Comparison of ENCODE assay signal across 15 cellular contexts in the genomic region with DNA sequence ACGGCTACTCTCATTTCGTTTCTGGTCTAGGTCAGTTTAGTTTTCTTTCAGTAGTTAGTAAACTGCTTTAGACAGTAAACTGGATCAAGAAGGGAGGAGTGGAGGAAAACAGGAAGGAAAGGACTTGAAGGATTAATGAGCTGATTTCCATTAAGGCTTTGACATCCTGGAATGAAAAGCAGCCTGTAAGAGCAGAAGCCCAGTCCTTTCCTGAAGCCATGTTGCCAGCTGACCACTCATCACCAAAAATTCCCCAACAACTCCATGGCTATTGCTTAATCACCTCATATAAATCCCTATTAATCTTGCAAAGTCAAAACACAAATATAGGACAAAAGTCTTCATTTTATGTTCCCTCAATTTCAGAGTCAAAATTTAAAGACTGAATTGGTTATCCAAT.
A peak's percentile ranks its signal among the peaks of the same experiment; 100 is the strongest.
DNase-seq lines count a peak whose midpoint lies in the region; ATAC-seq and TF ChIP-seq lines count a peak whose summit lies in the region.
"Had no signal": no experiment of that assay in that cellular context is flagged by ENCODE, and none has a peak within 500 bp of the region (broad histone marks: within the 10 kb centered on the region; RNA-seq: fewer than 3 reads in every experiment).

No MANE protein-coding gene starts in this region.

- H3K9ac ChIP-seq in colonic mucosa (ENCODE audit: low read depth in 2 of 2, low read length in 2 of 2) (no peak overlapping the region), Karpas-422 (ENCODE audit: low read length) (no peak overlapping the region)

- H3K79me2 ChIP-seq in Karpas-422 (ENCODE audit: low read length), result no peaks in the 10 kb centered on the region

- no peaks in the 10 kb centered on the region for H3K27me3 Mint-ChIP-seq in mesothelial cell of epicardium (ENCODE audit: low read depth)
- H3K27me3 Mint-ChIP-seq: memory B cell, T-helper 17 cell had no signal

- H3K9me3 Mint-ChIP-seq in mesothelial cell of epicardium, result no peaks in the 10 kb centered on the region
- H3K9me3 Mint-ChIP-seq: memory B cell had no signal

- no peaks in the 10 kb centered on the region for H4K20me1 ChIP-seq in Karpas-422 (ENCODE audit: insufficient read depth, low read depth, low read length)

- H3K27ac ChIP-seq in heart right ventricle, result peak overlapping the region in 9 of 10 donors; percentile 3 to 85 (median 64)
- peak overlapping the region; percentile 45 for H3K27ac ChIP-seq in colonic mucosa
- H3K27ac ChIP-seq in transverse colon, result peak overlapping the region; percentile 74 to 84 (median 79)
- no peak overlapping the region for H3K27ac ChIP-seq in Karpas-422 (ENCODE audit: low read length)

- H3K4me1 ChIP-seq in heart right ventricle, result peaks cover 12 to 67% (median 44%) of the 10 kb centered on the region in 9 donors
- H3K4me1 ChIP-seq in colonic mucosa, result no peaks in the 10 kb centered on the region
- peaks cover 25 to 54% (median 36%) of the 10 kb centered on the region in 4 donors for H3K4me1 ChIP-seq in transverse colon
- H3K4me1 ChIP-seq in Karpas-422 (ENCODE audit: low read length), result no peaks in the 10 kb centered on the region

- H3K9me3 ChIP-seq in heart right ventricle, result no peaks in the 10 kb centered on the region
- no peaks in the 10 kb centered on the region for H3K9me3 ChIP-seq in colonic mucosa
- H3K9me3 ChIP-seq in transverse colon, result no peaks in the 10 kb centered on the region
- H3K9me3 ChIP-seq in Karpas-422 (ENCODE audit: low read length), result no peaks in the 10 kb centered on the region
- H3K9me3 ChIP-seq: prostate gland, tibial nerve had no signal

- in situ Hi-C loops in transverse colon (cut with MboI; ENCODE audit: low pct_ligation_motif_present in 1 of 4, low pct_unique_long_range_greater_than_20kb in 1 of 4, low sequenced_read_pairs in 3 of 4), result no loop called here

- H3K27ac Mint-ChIP-seq in mesothelial cell of epicardium, result peak overlapping the region; percentile 67

- no peaks in the 10 kb centered on the region for H3K36me3 Mint-ChIP-seq in mesothelial cell of epicardium

- no peak overlapping the region for H3K4me3 ChIP-seq in heart right ventricle
- H3K4me3 ChIP-seq in colonic mucosa, result no peak overlapping the region
- H3K4me3 ChIP-seq in transverse colon, result no peak overlapping the region
- H3K4me3 ChIP-seq in Karpas-422 (ENCODE audit: low read length), result no peak overlapping the region
- H3K4me3 ChIP-seq: prostate gland, tibial nerve had no signal

- no peaks in the 10 kb centered on the region for H3K9me2 ChIP-seq in Karpas-422 (replicated peaks; ENCODE audit: insufficient read depth, low read length)

- ATAC-seq in heart right ventricle, result no peak
- no peak for ATAC-seq in Right ventricle myocardium superior (ENCODE audit: poor library complexity)
- no peak for ATAC-seq in left colon
- ATAC-seq: T-helper 17 cell had no signal

- no peak overlapping the region for H2AFZ ChIP-seq in Karpas-422 (ENCODE audit: low read length)

- H3K4me1 Mint-ChIP-seq in mesothelial cell of epicardium, result peaks cover 63% of the 10 kb centered on the region
- H3K4me1 Mint-ChIP-seq: memory B cell had no signal

- TF ChIP-seq EP300 in transverse colon (IDR thresholded peaks at IDR 0.05; ENCODE audit: low read depth), result no peak

- WGBS in heart right ventricle, 2 donors, result 91 to 97% methylated on average over 2 of the region's 2 CpGs
- WGBS in transverse colon (ENCODE audit: low coverage in 1 of 2), 2 donors, result 70 to 72% methylated on average over 2 of the region's 2 CpGs

- DNase-seq in heart right ventricle (no peak), Right ventricle myocardium superior (no peak), colonic mucosa (no peak), mesothelial cell of epicardium (ENCODE audit: low spot score in 2 of 2, unreplicated experiment in 2 of 2) (no peak), transverse colon (no peak), left colon (no peak), islet precursor cell (no peak), Karpas-422 (no peak)
- DNase-seq: activated CD4-positive, alpha-beta T cell treated with anti-CD3 and anti-CD28 coated beads, Interleukin-2, amount 50 U/mL, for 1 hour; activated gamma-delta T cell; NCI-H1930; T-helper 17 cell had no signal

- H3K4me2 ChIP-seq in Karpas-422 (ENCODE audit: low read depth, low read length, poor library complexity, severe bottlenecking), result no peak overlapping the region

- peaks cover 0 to 11% (median 0%) of the 10 kb centered on the region in 9 donors for H3K36me3 ChIP-seq in heart right ventricle
- no peaks in the 10 kb centered on the region for H3K36me3 ChIP-seq in colonic mucosa
- H3K36me3 ChIP-seq in transverse colon, result no peaks in the 10 kb centered on the region
- H3K36me3 ChIP-seq in Karpas-422 (ENCODE audit: insufficient read depth, low read length), result no peaks in the 10 kb centered on the region
- H3K36me3 ChIP-seq: prostate gland had no signal

- no peak for TF ChIP-seq CTCF in heart right ventricle (IDR thresholded peaks at IDR 0.05)
- TF ChIP-seq CTCF in colonic mucosa (IDR thresholded peaks at IDR 0.05), result no peak
- TF ChIP-seq CTCF in mesothelial cell of epicardium (IDR thresholded peaks at IDR 0.05; ENCODE audit: unreplicated experiment), result no peak
- TF ChIP-seq CTCF in transverse colon (IDR thresholded peaks at IDR 0.05), result no peak

- H3K27me3 ChIP-seq in heart right ventricle, result no peaks in the 10 kb centered on the region
- H3K27me3 ChIP-seq in colonic mucosa, result no peaks in the 10 kb centered on the region
- no peaks in the 10 kb centered on the region for H3K27me3 ChIP-seq in transverse colon
- H3K27me3 ChIP-seq in Karpas-422 (ENCODE audit: low read length), result no peaks in the 10 kb centered on the region
- H3K27me3 ChIP-seq: tibial nerve had no signal

- no peak for TF ChIP-seq POLR2A in transverse colon (IDR thresholded peaks at IDR 0.05)

- intact Hi-C loops in heart right ventricle (cut with DNase I), result loop anchor here in 1 of 10 donors (5.0 kb wide), 1 partner anchor 73 kb away; no protein-coding TSS in a partner anchor
- intact Hi-C loops in Right ventricle myocardium superior (cut with DNase I), result no loop called here
- intact Hi-C loops in colonic mucosa (cut with DNase I), result no loop called here
- intact Hi-C loops in transverse colon (cut with DNase I; ENCODE audit: low total_unique reads), result loop anchor here (10.0 kb wide), 2 partner anchors 65 to 115 kb away; a partner anchor contains a TSS
- intact Hi-C loops in left colon (cut with DNase I, micrococcal nuclease), result no loop called here

- no peak overlapping the region for H3K4me3 Mint-ChIP-seq in mesothelial cell of epicardium
- H3K4me3 Mint-ChIP-seq: memory B cell, T-helper 17 cell had no signal
